Comparison of ENCODE assay signal across 17 cellular contexts in the genomic region with DNA sequence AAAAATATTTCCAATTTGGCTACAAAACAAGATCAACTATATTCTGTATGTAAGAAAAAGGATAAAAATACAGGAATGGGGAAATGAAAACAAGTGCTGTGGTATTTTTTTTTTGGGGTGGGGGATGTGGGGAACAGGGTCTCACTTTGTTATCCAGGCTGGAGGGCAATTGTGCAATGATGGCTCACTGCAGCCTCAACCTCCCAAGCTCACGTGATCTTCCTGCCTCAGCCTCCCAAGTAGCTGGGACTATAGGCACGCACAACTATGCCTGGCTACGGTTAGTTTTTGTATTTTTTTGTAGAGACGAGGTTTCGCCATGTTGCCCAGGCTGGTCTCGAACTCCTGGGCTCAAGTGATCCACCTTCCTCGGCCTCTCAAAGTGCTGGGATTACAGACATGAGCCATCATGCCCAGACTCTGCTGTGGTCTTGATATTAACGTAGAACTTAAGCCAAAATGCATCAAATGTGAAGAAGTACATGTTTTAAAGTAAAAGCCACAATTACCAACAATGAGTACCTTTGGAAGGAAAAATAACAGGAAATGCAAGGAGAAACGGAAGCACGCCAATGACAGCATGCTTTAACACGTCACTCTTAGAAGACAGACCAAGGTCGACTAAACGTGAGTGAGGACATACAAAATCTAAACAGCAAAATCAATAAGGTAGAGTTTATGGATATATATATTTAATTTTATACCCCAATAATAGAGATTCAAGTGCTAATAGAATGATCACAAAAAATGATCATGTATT. TPM values are rescaled to one million over a fixed set of nuclear protein-coding genes. Genes with fewer than 3 reads are reported as not detected.
DNase-seq lines count a peak whose midpoint lies in the region; ATAC-seq, FAIRE-seq and TF ChIP-seq lines count a peak whose summit lies in the region.
"Had no signal": no experiment of that assay in that cellular context is flagged by ENCODE, and none has a peak within 500 bp of the region (broad histone marks: within the 10 kb centered on the region; RNA-seq: fewer than 3 reads in every experiment).

No MANE protein-coding gene starts in this region.

- no peak overlapping the region for H2AFZ ChIP-seq in HepG2 (ENCODE audit: low read length)
- H2AFZ ChIP-seq: GM23248 had no signal

- intact Hi-C loops in HepG2 (cut with micrococcal nuclease; ENCODE audit: unreplicated experiment) = no loop called here
- intact Hi-C loops in right lobe of liver (cut with DNase I) = no loop called here

- H3K4me1 ChIP-seq in HepG2 (ENCODE audit: insufficient read depth, low read length) (peaks cover 25% of the 10 kb centered on the region), right lobe of liver (no peaks in the 10 kb centered on the region)
- H3K4me1 ChIP-seq: BE2C had no signal

- 39% methylated on average over 13 of the region's 13 CpGs for WGBS in HepG2 (ENCODE audit: low lambda C conversion rate)
- WGBS in right lobe of liver (ENCODE audit: insufficient coverage, low coverage, low lambda C conversion rate, missing lambda C conversion rate) = 59% methylated on average over 10 of the region's 13 CpGs

- no peaks in the 10 kb centered on the region for H3K36me3 ChIP-seq in HepG2 (replicated peaks in 1 of 2; ENCODE audit: control insufficient read depth in 1 of 2, insufficient read depth in 2 of 2, low read length in 2 of 2)
- no peaks in the 10 kb centered on the region for H3K36me3 ChIP-seq in right lobe of liver
- H3K36me3 ChIP-seq: BE2C, SJSA1 had no signal

- no peak for TF ChIP-seq EP300 in HepG2 (IDR thresholded peaks at IDR 0.05; ENCODE audit: low read depth in 2 of 2, low read length in 2 of 2)
- no peak for TF ChIP-seq EP300 in HepG2 (CRISPR knock-in tag; IDR thresholded peaks at IDR 0.05; ENCODE audit: borderline replicate concordance)

- no peak for DNase-seq in HepG2 (ENCODE audit: low spot score)
- no peak for DNase-seq in right lobe of liver
- DNase-seq in SIG-M5 treated with dmso at 0.1 percent for 504 hours (lab: John Stamatoyannopoulos, UW; ENCODE audit: unreplicated experiment) = peak; percentile 88
- DNase-seq in glomerular endothelial cell (ENCODE audit: extremely low read depth, low read depth, low spot score) = peak; percentile 34
- DNase-seq in DMS 273 (lab: John Stamatoyannopoulos, UW; ENCODE audit: unreplicated experiment) = no peak
- no peak for DNase-seq in activated gamma-delta T cell (lab: John Stamatoyannopoulos, UW)
- no peak for DNase-seq in Ammon's horn (ENCODE audit: low spot score)
- no peak for DNase-seq in GM12891 (ENCODE audit: insufficient read length, low spot score)
- DNase-seq: BE2C; CD4-positive, alpha-beta memory T cell; GF-D8; GM23248; KG1; NCI-H1092 treated with DMSO at 0.1 percent for 48 hours; NCI-H146; NCI-H2081 treated with DMSO at 0.1 percent for 48 hours had no signal

- no peak overlapping the region; a peak in 1 of 6 replicates for H3K4me3 ChIP-seq in HepG2 (replicated peaks in 1 of 3; ENCODE audit: insufficient read depth in 1 of 3, low read depth in 2 of 3, low read length in 3 of 3)
- no peak overlapping the region for H3K4me3 ChIP-seq in right lobe of liver
- H3K4me3 ChIP-seq: GM23248, SJSA1 had no signal

- CTCF ChIA-PET in HepG2 (lab: Yijun Ruan, JAX; ENCODE audit: low intra/inter-chr PET ratio, low total read pairs) = no interaction called here

- no peak for TF ChIP-seq RAD21 in HepG2 (CRISPR knock-in tag; IDR thresholded peaks at IDR 0.05)

- H3K27me3 ChIP-seq in HepG2 (ENCODE audit: control insufficient read depth in 1 of 2, insufficient read depth in 2 of 2, low read length in 2 of 2) = peaks cover 0 to 1% of the 10 kb centered on the region in 2 experiments; a peak in 1 of 5 replicates
- no peaks in the 10 kb centered on the region for H3K27me3 ChIP-seq in right lobe of liver
- H3K27me3 ChIP-seq: BE2C, SJSA1 had no signal

- no TSS peak for BruUV-seq in HepG2 (replicated peaks; lab: Mats Ljungman, UMichigan)

- no peak for FAIRE-seq in HepG2 (lab: Jason Lieb, UNC)
- FAIRE-seq in GM12891 (lab: Jason Lieb, UNC) = no peak

- in situ Hi-C loops in HepG2 (cut with HindIII; ENCODE audit: extremely low pct_ligation_motif_present, low pct_unique_long_range_greater_than_20kb) = no loop called here

- no peak overlapping the region for H3K9ac ChIP-seq in HepG2 (ENCODE audit: insufficient read depth, low read depth, low read length)
- H3K9ac ChIP-seq: GM23248 had no signal

- TF ChIP-seq POLR2A in HepG2 (IDR thresholded peaks at IDR 0.05; ENCODE audit: insufficient read depth in 1 of 2, low read depth in 2 of 2, low read length in 2 of 2) (no peak), right lobe of liver (IDR thresholded peaks at IDR 0.05) (no peak), GM12891 (IDR thresholded peaks at IDR 0.05; ENCODE audit: low read depth, low read length) (no peak)

- ATAC-seq in HepG2 (no peak), right lobe of liver (no peak)

- H4K20me1 ChIP-seq in HepG2 (ENCODE audit: insufficient read depth, low read length) = no peaks in the 10 kb centered on the region

- H3K9me3 ChIP-seq in HepG2 (ENCODE audit: low read length) (no peaks in the 10 kb centered on the region), right lobe of liver (no peaks in the 10 kb centered on the region)
- H3K9me3 ChIP-seq: BE2C, SJSA1 had no signal

- H3K79me2 ChIP-seq in HepG2 (ENCODE audit: insufficient read depth, low read length) = no peaks in the 10 kb centered on the region

- no peak overlapping the region for H3K27ac ChIP-seq in HepG2 (ENCODE audit: extremely low read length, insufficient read depth, low read length)
- H3K27ac ChIP-seq in right lobe of liver = no peak overlapping the region
- H3K27ac ChIP-seq: GM23248, SJSA1 had no signal

- H3K4me2 ChIP-seq in HepG2 (ENCODE audit: low read depth, low read length) = peak overlapping the region; percentile 36; the same call in 1 of the 2 replicates

- TF ChIP-seq CTCF in HepG2 (CRISPR knock-in tag; IDR thresholded peaks at IDR 0.05) = no peak
- TF ChIP-seq CTCF in right lobe of liver (IDR thresholded peaks at IDR 0.05) = no peak

- POLR2A ChIA-PET in HepG2 (lab: Yijun Ruan, JAX) = no interaction called here

RNA-seq across cellular contexts. Expression of a gene that starts 8.8 kb away (rescaled TPM):
- total RNA-seq in HepG2 (2016; rRNA removed; fragmentation: Illumina TruSeq; extraction: Trizol) (20.1 and 28.9 TPM in 2 replicates), right lobe of liver (10 to 100 TPM; 12.9 to 16.2 (median 13.7) TPM), glomerular endothelial cell (18.1 and 24.4 TPM in 2 replicates)
- total RNA-seq in HepG2 (2016; cell fraction: cytosol; rRNA removed; fragmentation: Illumina TruSeq; extraction: Trizol; ENCODE audit: low read depth) = 4.5 and 5.0 TPM in 2 replicates
- total RNA-seq in HepG2 (2016; cell fraction: insoluble cytoplasmic fraction; rRNA removed; fragmentation: Illumina TruSeq; extraction: Trizol) = 18.7 and 27.5 TPM in 2 replicates
- 11.6 and 14.5 TPM in 2 replicates for total RNA-seq in HepG2 (2016; cell fraction: membrane; rRNA removed; fragmentation: Illumina TruSeq; extraction: Trizol)
- 25.6 and 28.6 TPM in 2 replicates for total RNA-seq in HepG2 (2016; cell fraction: nucleus; rRNA removed; fragmentation: Illumina TruSeq; extraction: Trizol)
- 11.2 and 11.9 TPM in 2 replicates for polyA plus RNA-seq in HepG2 (2011; rRNA removed)
- polyA plus RNA-seq in HepG2 (2011; cell fraction: cytosol; rRNA removed) = 7.5 and 9.3 TPM in 2 replicates
- 5.5 and 7.1 TPM in 2 replicates for polyA plus RNA-seq in HepG2 (2011; cell fraction: nucleus; rRNA removed)
- polyA plus RNA-seq in HepG2 (2012) = 11.7 and 14.5 TPM in 2 replicates
- polyA plus RNA-seq in HepG2 (2016; cell fraction: cytosol; fragmentation: Illumina TruSeq; extraction: Trizol; ENCODE audit: low read depth) = 2.3 and 2.6 TPM in 2 replicates
- 19.6 and 20.3 TPM in 2 replicates for polyA plus RNA-seq in HepG2 (2016; cell fraction: insoluble cytoplasmic fraction; fragmentation: Illumina TruSeq; extraction: Trizol; ENCODE audit: low read depth)
- 6.7 and 7.3 TPM in 2 replicates for polyA plus RNA-seq in HepG2 (2016; cell fraction: membrane; fragmentation: Illumina TruSeq; extraction: Trizol; ENCODE audit: low read depth)
- 33.1 and 36.0 TPM in 2 replicates for polyA plus RNA-seq in HepG2 (2016; cell fraction: nucleus; fragmentation: Illumina TruSeq; extraction: Trizol; ENCODE audit: insufficient read depth, low read depth)
- polyA minus RNA-seq in HepG2 (2011; rRNA and poly(A)+ RNA removed; ENCODE audit: low replicate concordance) = 23.0 and 26.7 TPM in 2 replicates
- polyA minus RNA-seq in HepG2 (2011; cell fraction: cytosol; rRNA and poly(A)+ RNA removed) = 11.3 and 12.5 TPM in 2 replicates
- polyA minus RNA-seq in HepG2 (2011; cell fraction: nucleus; rRNA and poly(A)+ RNA removed) = 9.3 and 9.6 TPM in 2 replicates
- 11.9 TPM for polyA plus RNA-seq in GM12891 (2012; ENCODE audit: low read depth, missing spikeins)

RNA-seq across cellular contexts. Expression of a gene that starts 58.6 kb away (rescaled TPM):
- 16.8 and 18.2 TPM in 2 replicates for total RNA-seq in HepG2 (2016; rRNA removed; fragmentation: Illumina TruSeq; extraction: Trizol)
- total RNA-seq in HepG2 (2016; cell fraction: cytosol; rRNA removed; fragmentation: Illumina TruSeq; extraction: Trizol; ENCODE audit: low read depth) = 3.1 and 3.3 TPM in 2 replicates
- total RNA-seq in HepG2 (2016; cell fraction: insoluble cytoplasmic fraction; rRNA removed; fragmentation: Illumina TruSeq; extraction: Trizol) = 16.0 and 19.8 TPM in 2 replicates
- 15.0 and 16.4 TPM in 2 replicates for total RNA-seq in HepG2 (2016; cell fraction: membrane; rRNA removed; fragmentation: Illumina TruSeq; extraction: Trizol)
- 14.5 and 15.1 TPM in 2 replicates for total RNA-seq in HepG2 (2016; cell fraction: nucleus; rRNA removed; fragmentation: Illumina TruSeq; extraction: Trizol)
- polyA plus RNA-seq in HepG2 (2011; rRNA removed) = 10.8 and 12.2 TPM in 2 replicates
- polyA plus RNA-seq in HepG2 (2011; cell fraction: cytosol; rRNA removed) = 9.5 and 9.7 TPM in 2 replicates
- 8.8 and 12.5 TPM in 2 replicates for polyA plus RNA-seq in HepG2 (2011; cell fraction: nucleus; rRNA removed)
- polyA plus RNA-seq in HepG2 (2012) = 7.0 and 7.1 TPM in 2 replicates
- 2.1 and 3.0 TPM in 2 replicates for polyA plus RNA-seq in HepG2 (2016; cell fraction: cytosol; fragmentation: Illumina TruSeq; extraction: Trizol; ENCODE audit: low read depth)
- 15.3 and 17.3 TPM in 2 replicates for polyA plus RNA-seq in HepG2 (2016; cell fraction: insoluble cytoplasmic fraction; fragmentation: Illumina TruSeq; extraction: Trizol; ENCODE audit: low read depth)
- polyA plus RNA-seq in HepG2 (2016; cell fraction: membrane; fragmentation: Illumina TruSeq; extraction: Trizol; ENCODE audit: low read depth) = 9.5 and 9.9 TPM in 2 replicates
- 18.4 and 20.6 TPM in 2 replicates for polyA plus RNA-seq in HepG2 (2016; cell fraction: nucleus; fragmentation: Illumina TruSeq; extraction: Trizol; ENCODE audit: insufficient read depth, low read depth)
- polyA minus RNA-seq in HepG2 (2011; rRNA and poly(A)+ RNA removed; ENCODE audit: low replicate concordance) = 27.2 and 62.1 TPM in 2 replicates
- polyA minus RNA-seq in HepG2 (2011; cell fraction: cytosol; rRNA and poly(A)+ RNA removed) = 7.0 and 7.6 TPM in 2 replicates
- polyA minus RNA-seq in HepG2 (2011; cell fraction: nucleus; rRNA and poly(A)+ RNA removed) = 19.6 and 22.8 TPM in 2 replicates
- 10 to 100 TPM in 3 of 6 experiments, 1 to 10 TPM in 3; 7.6 to 14.0 (median 9.9) TPM for total RNA-seq in right lobe of liver
- total RNA-seq in glomerular endothelial cell = 15.9 and 18.6 TPM in 2 replicates
- 14.4 TPM for polyA plus RNA-seq in GM12891 (2012; ENCODE audit: low read depth, missing spikeins)

RNA-seq across cellular contexts. Expression of a gene that starts 58.8 kb away (rescaled TPM):
- total RNA-seq in HepG2 (2016; rRNA removed; fragmentation: Illumina TruSeq; extraction: Trizol) (17.6 and 17.9 TPM in 2 replicates), right lobe of liver (1 to 10 TPM; 3.7 to 7.6 (median 3.9) TPM), glomerular endothelial cell (7.8 and 10.3 TPM in 2 replicates)
- 1.1 and 1.6 TPM in 2 replicates for total RNA-seq in HepG2 (2016; cell fraction: cytosol; rRNA removed; fragmentation: Illumina TruSeq; extraction: Trizol; ENCODE audit: low read depth)
- total RNA-seq in HepG2 (2016; cell fraction: insoluble cytoplasmic fraction; rRNA removed; fragmentation: Illumina TruSeq; extraction: Trizol) = 17.2 and 17.6 TPM in 2 replicates
- 4.1 and 4.2 TPM in 2 replicates for total RNA-seq in HepG2 (2016; cell fraction: membrane; rRNA removed; fragmentation: Illumina TruSeq; extraction: Trizol)
- 18.1 and 23.3 TPM in 2 replicates for total RNA-seq in HepG2 (2016; cell fraction: nucleus; rRNA removed; fragmentation: Illumina TruSeq; extraction: Trizol)
- polyA plus RNA-seq in HepG2 (2011; rRNA removed) = 3.9 and 4.0 TPM in 2 replicates
- polyA plus RNA-seq in HepG2 (2011; cell fraction: cytosol; rRNA removed) = 3.3 and 4.5 TPM in 2 replicates
- 5.7 and 6.2 TPM in 2 replicates for polyA plus RNA-seq in HepG2 (2011; cell fraction: nucleus; rRNA removed)
- polyA plus RNA-seq in HepG2 (2012) = 4.1 and 5.4 TPM in 2 replicates
- polyA plus RNA-seq in HepG2 (2016; cell fraction: cytosol; fragmentation: Illumina TruSeq; extraction: Trizol; ENCODE audit: low read depth) = 0.28 and 0.29 TPM in 2 replicates
- polyA plus RNA-seq in HepG2 (2016; cell fraction: insoluble cytoplasmic fraction; fragmentation: Illumina TruSeq; extraction: Trizol; ENCODE audit: low read depth) = 8.1 and 9.3 TPM in 2 replicates
- polyA plus RNA-seq in HepG2 (2016; cell fraction: membrane; fragmentation: Illumina TruSeq; extraction: Trizol; ENCODE audit: low read depth) = 0.63 and 0.86 TPM in 2 replicates
- polyA plus RNA-seq in HepG2 (2016; cell fraction: nucleus; fragmentation: Illumina TruSeq; extraction: Trizol; ENCODE audit: insufficient read depth, low read depth) = 15.0 and 20.4 TPM in 2 replicates
- 21.0 and 54.3 TPM in 2 replicates for polyA minus RNA-seq in HepG2 (2011; rRNA and poly(A)+ RNA removed; ENCODE audit: low replicate concordance)
- 5.5 and 8.0 TPM in 2 replicates for polyA minus RNA-seq in HepG2 (2011; cell fraction: cytosol; rRNA and poly(A)+ RNA removed)
- polyA minus RNA-seq in HepG2 (2011; cell fraction: nucleus; rRNA and poly(A)+ RNA removed) = 20.3 and 25.4 TPM in 2 replicates
- polyA plus RNA-seq in GM12891 (2012; ENCODE audit: low read depth, missing spikeins) = 5.0 TPM

RNA-seq across cellular contexts. Expression of a gene that starts 59.1 kb away (rescaled TPM):
- total RNA-seq in HepG2 (2016; rRNA removed; fragmentation: Illumina TruSeq; extraction: Trizol) (45.6 and 78.5 TPM in 2 replicates), right lobe of liver (10 to 100 TPM in 5 of 6 experiments, 1 to 10 TPM in 1; 8.5 to 14.4 (median 11.5) TPM), glomerular endothelial cell (29.9 and 30.8 TPM in 2 replicates)
- 9.6 and 10.7 TPM in 2 replicates for total RNA-seq in HepG2 (2016; cell fraction: cytosol; rRNA removed; fragmentation: Illumina TruSeq; extraction: Trizol; ENCODE audit: low read depth)
- 46.9 and 76.4 TPM in 2 replicates for total RNA-seq in HepG2 (2016; cell fraction: insoluble cytoplasmic fraction; rRNA removed; fragmentation: Illumina TruSeq; extraction: Trizol)
- total RNA-seq in HepG2 (2016; cell fraction: membrane; rRNA removed; fragmentation: Illumina TruSeq; extraction: Trizol) = 15.8 and 18.8 TPM in 2 replicates
- total RNA-seq in HepG2 (2016; cell fraction: nucleus; rRNA removed; fragmentation: Illumina TruSeq; extraction: Trizol) = 29.2 and 34.2 TPM in 2 replicates
- polyA plus RNA-seq in HepG2 (2011; rRNA removed) = 16.8 and 17.7 TPM in 2 replicates
- polyA plus RNA-seq in HepG2 (2011; cell fraction: cytosol; rRNA removed) = 8.1 and 10.3 TPM in 2 replicates
- 13.7 and 16.6 TPM in 2 replicates for polyA plus RNA-seq in HepG2 (2011; cell fraction: nucleus; rRNA removed)
- 14.1 and 16.5 TPM in 2 replicates for polyA plus RNA-seq in HepG2 (2012)
- 2.5 and 2.6 TPM in 2 replicates for polyA plus RNA-seq in HepG2 (2016; cell fraction: cytosol; fragmentation: Illumina TruSeq; extraction: Trizol; ENCODE audit: low read depth)
- polyA plus RNA-seq in HepG2 (2016; cell fraction: insoluble cytoplasmic fraction; fragmentation: Illumina TruSeq; extraction: Trizol; ENCODE audit: low read depth) = 44.2 and 47.9 TPM in 2 replicates
- 6.6 and 6.8 TPM in 2 replicates for polyA plus RNA-seq in HepG2 (2016; cell fraction: membrane; fragmentation: Illumina TruSeq; extraction: Trizol; ENCODE audit: low read depth)
- 25.0 and 28.2 TPM in 2 replicates for polyA plus RNA-seq in HepG2 (2016; cell fraction: nucleus; fragmentation: Illumina TruSeq; extraction: Trizol; ENCODE audit: insufficient read depth, low read depth)
- polyA minus RNA-seq in HepG2 (2011; rRNA and poly(A)+ RNA removed; ENCODE audit: low replicate concordance) = 30.6 and 31.0 TPM in 2 replicates
- 20.1 and 21.5 TPM in 2 replicates for polyA minus RNA-seq in HepG2 (2011; cell fraction: cytosol; rRNA and poly(A)+ RNA removed)
- 30.6 and 37.9 TPM in 2 replicates for polyA minus RNA-seq in HepG2 (2011; cell fraction: nucleus; rRNA and poly(A)+ RNA removed)
- polyA plus RNA-seq in GM12891 (2012; ENCODE audit: low read depth, missing spikeins) = 13.2 TPM

Comparison
In these comparisons a context has a peak if more than half of its experiments do, and no peak if none do; other contexts are left out.
1. DNase-seq: peak in SIG-M5 treated with dmso at 0.1 percent for 504 hours (single experiment) and glomerular endothelial cell (single experiment); none in HepG2 (single experiment), right lobe of liver (0 of 3), DMS 273 (single experiment), activated gamma-delta T cell (single experiment), Ammon's horn (single experiment) and GM12891 (single experiment).